29 cellular contexts compared by ENCODE assay signal in genomic region chr14:48954446-48954845, GRCh38.
"Had no signal": no experiment of that assay in that cellular context is flagged by ENCODE, and none has a peak within 500 bp of the region (broad histone marks: within the 10 kb centered on the region; RNA-seq: fewer than 3 reads in every experiment).

No MANE protein-coding gene starts in this region.

- ATAC-seq: naive thymus-derived CD4-positive, alpha-beta T cell; natural killer cell; psoas muscle; right cardiac atrium; right lobe of liver; stimulated activated effector memory CD8-positive, alpha-beta T cell treated with anti-CD3 and anti-CD28 coated beads, Interleukin-12 subunit alpha, Interleukin-12 subunit beta, amount 100 ng/mL, for 72 hours; stimulated activated naive B cell treated with anti-CD40 and anti-IgM and Interleukin-4, amounts not matched to agents 10 μg/mL and 1 μg/mL and 100 μg/mL, for 72 hours; upper lobe of right lung had no signal

- H3K4me1 Mint-ChIP-seq: naive thymus-derived CD4-positive, alpha-beta T cell; natural killer cell; nephron; neural progenitor cell; stimulated activated effector memory CD8-positive, alpha-beta T cell treated with anti-CD3 and anti-CD28 coated beads, Interleukin-12 subunit alpha, Interleukin-12 subunit beta, amount 100 ng/mL, for 72 hours had no signal

- H3K4me3 Mint-ChIP-seq: naive thymus-derived CD4-positive, alpha-beta T cell; natural killer cell; nephron; neural progenitor cell; stimulated activated effector memory CD8-positive, alpha-beta T cell treated with anti-CD3 and anti-CD28 coated beads, Interleukin-12 subunit alpha, Interleukin-12 subunit beta, amount 100 ng/mL, for 72 hours; stimulated activated naive B cell treated with anti-CD40 and anti-IgM and Interleukin-4, amounts not matched to agents 10 μg/mL and 1 μg/mL and 100 μg/mL, for 72 hours; stimulated activated naive CD8-positive, alpha-beta T cell treated with anti-CD3 and anti-CD28 coated beads, Interleukin-15, Interleukin-2, amounts not matched to agents 100 ng/mL and 50 ng/mL, for 24 hours; type B pancreatic cell had no signal

- H3K9me3 ChIP-seq: ovary, psoas muscle, right lobe of liver, sigmoid colon, suprapubic skin, testis, tibial artery, transverse colon, upper lobe of right lung, uterus had no signal

- H3K27ac Mint-ChIP-seq: naive thymus-derived CD4-positive, alpha-beta T cell; natural killer cell; nephron; neural progenitor cell; progenitor cell of endocrine pancreas; stimulated activated effector memory CD8-positive, alpha-beta T cell treated with anti-CD3 and anti-CD28 coated beads, Interleukin-12 subunit alpha, Interleukin-12 subunit beta, amount 100 ng/mL, for 72 hours; stimulated activated naive B cell treated with anti-CD40 and anti-IgM and Interleukin-4, amounts not matched to agents 10 μg/mL and 1 μg/mL and 100 μg/mL, for 72 hours; stimulated activated naive CD8-positive, alpha-beta T cell treated with anti-CD3 and anti-CD28 coated beads, Interleukin-15, Interleukin-2, amounts not matched to agents 100 ng/mL and 50 ng/mL, for 24 hours; type B pancreatic cell had no signal

- H3K4me1 ChIP-seq: neural progenitor cell, parathyroid adenoma, psoas muscle, stomach, suprapubic skin, testis, tibial artery, transverse colon, upper lobe of right lung, uterus had no signal

- H3K27ac ChIP-seq: neural progenitor cell, ovary, parathyroid adenoma, psoas muscle, right lobe of liver, sigmoid colon, stomach, suprapubic skin, testis, tibial artery, transverse colon, upper lobe of right lung, uterus had no signal

- H3K9me3 Mint-ChIP-seq: neural progenitor cell, type B pancreatic cell had no signal

- H3K36me3 ChIP-seq: neural progenitor cell, ovary, right lobe of liver, sigmoid colon, stomach, suprapubic skin, tibial artery, transverse colon, upper lobe of right lung, uterus had no signal

- DNase-seq: naive thymus-derived CD4-positive, alpha-beta T cell; natural killer cell; occipital lobe; ovary; posterior cingulate gyrus; psoas muscle; right cardiac atrium; right lobe of liver; sigmoid colon; stimulated activated CD4-positive, alpha-beta T cell treated with anti-CD3 and anti-CD28 coated beads, Interleukin-15, amount 100 ng/mL, for 24 hours; stimulated activated CD4-positive, alpha-beta T cell treated with anti-CD3 and anti-CD28 coated beads, Interleukin-2, amount 100 ng/mL, for 24 hours; stimulated activated CD4-positive, alpha-beta T cell treated with anti-CD3 and anti-CD28 coated beads, Interleukin-2, amount 100 ng/mL, for 48 hours; stimulated activated CD4-positive, alpha-beta T cell treated with anti-CD3 and anti-CD28 coated beads, Interleukin-4, amount 100 ng/mL, for 24 hours; stimulated activated naive B cell treated with anti-CD40 and anti-IgM and Interleukin-4, amounts not matched to agents 10 μg/mL and 1 μg/mL and 100 μg/mL, for 72 hours; stimulated activated naive CD4-positive, alpha-beta T cell treated with Interleukin-2 at 50 U/mL for 16 hours; stomach; testis; tibial artery; transverse colon; upper lobe of right lung; uterus had no signal

- H3K27me3 ChIP-seq: neural progenitor cell, ovary, right lobe of liver, sigmoid colon, stomach, suprapubic skin, testis, tibial artery, transverse colon, upper lobe of right lung, uterus had no signal

- H3K27me3 Mint-ChIP-seq: progenitor cell of endocrine pancreas; stimulated activated naive B cell treated with anti-CD40 and anti-IgM and Interleukin-4, amounts not matched to agents 10 μg/mL and 1 μg/mL and 100 μg/mL, for 72 hours had no signal

- H3K4me3 ChIP-seq: neural progenitor cell, ovary, psoas muscle, right lobe of liver, sigmoid colon, stomach, suprapubic skin, testis, tibial artery, transverse colon, upper lobe of right lung, uterus had no signal

- H3K36me3 Mint-ChIP-seq: naive thymus-derived CD4-positive, alpha-beta T cell; natural killer cell; neural progenitor cell; stimulated activated effector memory CD8-positive, alpha-beta T cell treated with anti-CD3 and anti-CD28 coated beads, Interleukin-12 subunit alpha, Interleukin-12 subunit beta, amount 100 ng/mL, for 72 hours; stimulated activated naive B cell treated with anti-CD40 and anti-IgM and Interleukin-4, amounts not matched to agents 10 μg/mL and 1 μg/mL and 100 μg/mL, for 72 hours; type B pancreatic cell had no signal
